Comparison of ENCODE assay signal across 1 cellular context in genomic region chr10:84256510-84257342, GRCh38.
TF ChIP-seq lines count a peak whose summit lies in the region.

No MANE protein-coding gene starts in this region.

TF ChIP-seq in K562, 482 proteins besides CTCF, POLR2A, EP300 and RAD21 (continued from another document and continues in another):
- TF ChIP-seq, protein P1, sequence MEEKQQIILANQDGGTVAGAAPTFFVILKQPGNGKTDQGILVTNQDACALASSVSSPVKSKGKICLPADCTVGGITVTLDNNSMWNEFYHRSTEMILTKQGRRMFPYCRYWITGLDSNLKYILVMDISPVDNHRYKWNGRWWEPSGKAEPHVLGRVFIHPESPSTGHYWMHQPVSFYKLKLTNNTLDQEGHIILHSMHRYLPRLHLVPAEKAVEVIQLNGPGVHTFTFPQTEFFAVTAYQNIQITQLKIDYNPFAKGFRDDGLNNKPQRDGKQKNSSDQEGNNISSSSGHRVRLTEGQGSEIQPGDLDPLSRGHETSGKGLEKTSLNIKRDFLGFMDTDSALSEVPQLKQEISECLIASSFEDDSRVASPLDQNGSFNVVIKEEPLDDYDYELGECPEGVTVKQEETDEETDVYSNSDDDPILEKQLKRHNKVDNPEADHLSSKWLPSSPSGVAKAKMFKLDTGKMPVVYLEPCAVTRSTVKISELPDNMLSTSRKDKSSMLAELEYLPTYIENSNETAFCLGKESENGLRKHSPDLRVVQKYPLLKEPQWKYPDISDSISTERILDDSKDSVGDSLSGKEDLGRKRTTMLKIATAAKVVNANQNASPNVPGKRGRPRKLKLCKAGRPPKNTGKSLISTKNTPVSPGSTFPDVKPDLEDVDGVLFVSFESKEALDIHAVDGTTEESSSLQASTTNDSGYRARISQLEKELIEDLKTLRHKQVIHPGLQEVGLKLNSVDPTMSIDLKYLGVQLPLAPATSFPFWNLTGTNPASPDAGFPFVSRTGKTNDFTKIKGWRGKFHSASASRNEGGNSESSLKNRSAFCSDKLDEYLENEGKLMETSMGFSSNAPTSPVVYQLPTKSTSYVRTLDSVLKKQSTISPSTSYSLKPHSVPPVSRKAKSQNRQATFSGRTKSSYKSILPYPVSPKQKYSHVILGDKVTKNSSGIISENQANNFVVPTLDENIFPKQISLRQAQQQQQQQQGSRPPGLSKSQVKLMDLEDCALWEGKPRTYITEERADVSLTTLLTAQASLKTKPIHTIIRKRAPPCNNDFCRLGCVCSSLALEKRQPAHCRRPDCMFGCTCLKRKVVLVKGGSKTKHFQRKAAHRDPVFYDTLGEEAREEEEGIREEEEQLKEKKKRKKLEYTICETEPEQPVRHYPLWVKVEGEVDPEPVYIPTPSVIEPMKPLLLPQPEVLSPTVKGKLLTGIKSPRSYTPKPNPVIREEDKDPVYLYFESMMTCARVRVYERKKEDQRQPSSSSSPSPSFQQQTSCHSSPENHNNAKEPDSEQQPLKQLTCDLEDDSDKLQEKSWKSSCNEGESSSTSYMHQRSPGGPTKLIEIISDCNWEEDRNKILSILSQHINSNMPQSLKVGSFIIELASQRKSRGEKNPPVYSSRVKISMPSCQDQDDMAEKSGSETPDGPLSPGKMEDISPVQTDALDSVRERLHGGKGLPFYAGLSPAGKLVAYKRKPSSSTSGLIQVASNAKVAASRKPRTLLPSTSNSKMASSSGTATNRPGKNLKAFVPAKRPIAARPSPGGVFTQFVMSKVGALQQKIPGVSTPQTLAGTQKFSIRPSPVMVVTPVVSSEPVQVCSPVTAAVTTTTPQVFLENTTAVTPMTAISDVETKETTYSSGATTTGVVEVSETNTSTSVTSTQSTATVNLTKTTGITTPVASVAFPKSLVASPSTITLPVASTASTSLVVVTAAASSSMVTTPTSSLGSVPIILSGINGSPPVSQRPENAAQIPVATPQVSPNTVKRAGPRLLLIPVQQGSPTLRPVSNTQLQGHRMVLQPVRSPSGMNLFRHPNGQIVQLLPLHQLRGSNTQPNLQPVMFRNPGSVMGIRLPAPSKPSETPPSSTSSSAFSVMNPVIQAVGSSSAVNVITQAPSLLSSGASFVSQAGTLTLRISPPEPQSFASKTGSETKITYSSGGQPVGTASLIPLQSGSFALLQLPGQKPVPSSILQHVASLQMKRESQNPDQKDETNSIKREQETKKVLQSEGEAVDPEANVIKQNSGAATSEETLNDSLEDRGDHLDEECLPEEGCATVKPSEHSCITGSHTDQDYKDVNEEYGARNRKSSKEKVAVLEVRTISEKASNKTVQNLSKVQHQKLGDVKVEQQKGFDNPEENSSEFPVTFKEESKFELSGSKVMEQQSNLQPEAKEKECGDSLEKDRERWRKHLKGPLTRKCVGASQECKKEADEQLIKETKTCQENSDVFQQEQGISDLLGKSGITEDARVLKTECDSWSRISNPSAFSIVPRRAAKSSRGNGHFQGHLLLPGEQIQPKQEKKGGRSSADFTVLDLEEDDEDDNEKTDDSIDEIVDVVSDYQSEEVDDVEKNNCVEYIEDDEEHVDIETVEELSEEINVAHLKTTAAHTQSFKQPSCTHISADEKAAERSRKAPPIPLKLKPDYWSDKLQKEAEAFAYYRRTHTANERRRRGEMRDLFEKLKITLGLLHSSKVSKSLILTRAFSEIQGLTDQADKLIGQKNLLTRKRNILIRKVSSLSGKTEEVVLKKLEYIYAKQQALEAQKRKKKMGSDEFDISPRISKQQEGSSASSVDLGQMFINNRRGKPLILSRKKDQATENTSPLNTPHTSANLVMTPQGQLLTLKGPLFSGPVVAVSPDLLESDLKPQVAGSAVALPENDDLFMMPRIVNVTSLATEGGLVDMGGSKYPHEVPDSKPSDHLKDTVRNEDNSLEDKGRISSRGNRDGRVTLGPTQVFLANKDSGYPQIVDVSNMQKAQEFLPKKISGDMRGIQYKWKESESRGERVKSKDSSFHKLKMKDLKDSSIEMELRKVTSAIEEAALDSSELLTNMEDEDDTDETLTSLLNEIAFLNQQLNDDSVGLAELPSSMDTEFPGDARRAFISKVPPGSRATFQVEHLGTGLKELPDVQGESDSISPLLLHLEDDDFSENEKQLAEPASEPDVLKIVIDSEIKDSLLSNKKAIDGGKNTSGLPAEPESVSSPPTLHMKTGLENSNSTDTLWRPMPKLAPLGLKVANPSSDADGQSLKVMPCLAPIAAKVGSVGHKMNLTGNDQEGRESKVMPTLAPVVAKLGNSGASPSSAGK (IDR thresholded peaks at IDR 0.05), result peak; percentile 99
- TF ChIP-seq TGIF2 (CRISPR knock-in tag; IDR thresholded peaks at IDR 0.05), result no peak
- TF ChIP-seq TEAD4 (IDR thresholded peaks at IDR 0.05; ENCODE audit: low read length), result no peak; the same call in 1 of the 2 replicates
- TF ChIP-seq TEAD4 (CRISPR knock-in tag; IDR thresholded peaks at IDR 0.05; ENCODE audit: borderline replicate concordance), result peak; percentile 79; the same call in 1 of the 2 replicates
- TF ChIP-seq DIDO1 (tag; IDR thresholded peaks at IDR 0.05; ENCODE audit: low read depth), result peak; percentile 68; the same call in 1 of the 2 replicates
- TF ChIP-seq, protein P2, sequence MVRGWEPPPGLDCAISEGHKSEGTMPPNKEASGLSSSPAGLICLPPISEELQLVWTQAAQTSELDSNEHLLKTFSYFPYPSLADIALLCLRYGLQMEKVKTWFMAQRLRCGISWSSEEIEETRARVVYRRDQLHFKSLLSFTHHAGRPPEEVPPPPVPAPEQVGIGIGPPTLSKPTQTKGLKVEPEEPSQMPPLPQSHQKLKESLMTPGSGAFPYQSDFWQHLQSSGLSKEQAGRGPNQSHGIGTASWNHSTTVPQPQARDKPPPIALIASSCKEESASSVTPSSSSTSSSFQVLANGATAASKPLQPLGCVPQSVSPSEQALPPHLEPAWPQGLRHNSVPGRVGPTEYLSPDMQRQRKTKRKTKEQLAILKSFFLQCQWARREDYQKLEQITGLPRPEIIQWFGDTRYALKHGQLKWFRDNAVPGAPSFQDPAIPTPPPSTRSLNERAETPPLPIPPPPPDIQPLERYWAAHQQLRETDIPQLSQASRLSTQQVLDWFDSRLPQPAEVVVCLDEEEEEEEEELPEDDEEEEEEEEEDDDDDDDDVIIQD (CRISPR knock-in tag; IDR thresholded peaks at IDR 0.05), result no peak
- TF ChIP-seq ZNF282 (CRISPR knock-in tag; IDR thresholded peaks at IDR 0.05), result peak; percentile 53; the same call in 1 of the 2 replicates
- TF ChIP-seq, protein P3, sequence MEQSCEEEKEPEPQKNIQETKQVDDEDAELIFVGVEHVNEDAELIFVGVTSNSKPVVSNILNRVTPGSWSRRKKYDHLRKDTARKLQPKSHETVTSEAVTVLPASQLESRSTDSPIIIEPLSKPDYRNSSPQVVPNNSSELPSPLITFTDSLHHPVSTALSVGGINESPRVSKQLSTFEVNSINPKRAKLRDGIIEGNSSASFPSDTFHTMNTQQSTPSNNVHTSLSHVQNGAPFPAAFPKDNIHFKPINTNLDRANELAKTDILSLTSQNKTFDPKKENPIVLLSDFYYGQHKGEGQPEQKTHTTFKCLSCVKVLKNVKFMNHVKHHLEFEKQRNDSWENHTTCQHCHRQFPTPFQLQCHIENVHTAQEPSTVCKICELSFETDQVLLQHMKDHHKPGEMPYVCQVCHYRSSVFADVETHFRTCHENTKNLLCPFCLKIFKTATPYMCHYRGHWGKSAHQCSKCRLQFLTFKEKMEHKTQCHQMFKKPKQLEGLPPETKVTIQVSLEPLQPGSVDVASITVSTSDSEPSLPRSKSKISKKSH (CRISPR knock-in tag; IDR thresholded peaks at IDR 0.05), result no peak
- TF ChIP-seq ZNF583 (CRISPR knock-in tag; IDR thresholded peaks at IDR 0.05), result no peak
- no peak for TF ChIP-seq MCM3 (IDR thresholded peaks at IDR 0.05)
- no peak for TF ChIP-seq ZNF354B (CRISPR knock-in tag; IDR thresholded peaks at IDR 0.05)
- no peak for TF ChIP-seq ZFX (CRISPR knock-in tag; IDR thresholded peaks at IDR 0.05)
- TF ChIP-seq FOXA1 (IDR thresholded peaks at IDR 0.05; ENCODE audit: borderline replicate concordance), result no peak
- no peak for TF ChIP-seq THAP12 (CRISPR knock-in tag; IDR thresholded peaks at IDR 0.05)
- TF ChIP-seq CREM (IDR thresholded peaks at IDR 0.05; ENCODE audit: low read depth), result 0 out of 2 replicates have a peak, but pooled peaks have one; percentile 62
- TF ChIP-seq TEAD1 (CRISPR knock-in tag; IDR thresholded peaks at IDR 0.05), result peak in 1 of 2 experiments; percentile 79; a peak in 1 of 4 replicates
- peak; percentile 30; the same call in 1 of the 2 replicates for TF ChIP-seq E2F4 (CRISPR knock-in tag; IDR thresholded peaks at IDR 0.05; ENCODE audit: low read depth)
- peak; percentile 85; the same call in 1 of the 2 replicates for TF ChIP-seq FOXK1 (CRISPR knock-in tag; IDR thresholded peaks at IDR 0.05; ENCODE audit: borderline replicate concordance)
- TF ChIP-seq, protein P4, sequence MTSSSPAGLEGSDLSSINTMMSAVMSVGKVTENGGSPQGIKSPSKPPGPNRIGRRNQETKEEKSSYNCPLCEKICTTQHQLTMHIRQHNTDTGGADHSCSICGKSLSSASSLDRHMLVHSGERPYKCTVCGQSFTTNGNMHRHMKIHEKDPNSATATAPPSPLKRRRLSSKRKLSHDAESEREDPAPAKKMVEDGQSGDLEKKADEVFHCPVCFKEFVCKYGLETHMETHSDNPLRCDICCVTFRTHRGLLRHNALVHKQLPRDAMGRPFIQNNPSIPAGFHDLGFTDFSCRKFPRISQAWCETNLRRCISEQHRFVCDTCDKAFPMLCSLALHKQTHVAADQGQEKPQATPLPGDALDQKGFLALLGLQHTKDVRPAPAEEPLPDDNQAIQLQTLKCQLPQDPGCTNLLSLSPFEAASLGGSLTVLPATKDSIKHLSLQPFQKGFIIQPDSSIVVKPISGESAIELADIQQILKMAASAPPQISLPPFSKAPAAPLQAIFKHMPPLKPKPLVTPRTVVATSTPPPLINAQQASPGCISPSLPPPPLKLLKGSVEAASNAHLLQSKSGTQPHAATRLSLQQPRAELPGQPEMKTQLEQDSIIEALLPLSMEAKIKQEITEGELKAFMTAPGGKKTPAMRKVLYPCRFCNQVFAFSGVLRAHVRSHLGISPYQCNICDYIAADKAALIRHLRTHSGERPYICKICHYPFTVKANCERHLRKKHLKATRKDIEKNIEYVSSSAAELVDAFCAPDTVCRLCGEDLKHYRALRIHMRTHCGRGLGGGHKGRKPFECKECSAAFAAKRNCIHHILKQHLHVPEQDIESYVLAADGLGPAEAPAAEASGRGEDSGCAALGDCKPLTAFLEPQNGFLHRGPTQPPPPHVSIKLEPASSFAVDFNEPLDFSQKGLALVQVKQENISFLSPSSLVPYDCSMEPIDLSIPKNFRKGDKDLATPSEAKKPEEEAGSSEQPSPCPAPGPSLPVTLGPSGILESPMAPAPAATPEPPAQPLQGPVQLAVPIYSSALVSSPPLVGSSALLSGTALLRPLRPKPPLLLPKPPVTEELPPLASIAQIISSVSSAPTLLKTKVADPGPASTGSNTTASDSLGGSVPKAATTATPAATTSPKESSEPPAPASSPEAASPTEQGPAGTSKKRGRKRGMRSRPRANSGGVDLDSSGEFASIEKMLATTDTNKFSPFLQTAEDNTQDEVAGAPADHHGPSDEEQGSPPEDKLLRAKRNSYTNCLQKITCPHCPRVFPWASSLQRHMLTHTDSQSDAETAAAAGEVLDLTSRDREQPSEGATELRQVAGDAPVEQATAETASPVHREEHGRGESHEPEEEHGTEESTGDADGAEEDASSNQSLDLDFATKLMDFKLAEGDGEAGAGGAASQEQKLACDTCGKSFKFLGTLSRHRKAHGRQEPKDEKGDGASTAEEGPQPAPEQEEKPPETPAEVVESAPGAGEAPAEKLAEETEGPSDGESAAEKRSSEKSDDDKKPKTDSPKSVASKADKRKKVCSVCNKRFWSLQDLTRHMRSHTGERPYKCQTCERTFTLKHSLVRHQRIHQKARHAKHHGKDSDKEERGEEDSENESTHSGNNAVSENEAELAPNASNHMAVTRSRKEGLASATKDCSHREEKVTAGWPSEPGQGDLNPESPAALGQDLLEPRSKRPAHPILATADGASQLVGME (CRISPR knock-in tag; IDR thresholded peaks at IDR 0.05), result no peak
- TF ChIP-seq, protein P5, sequence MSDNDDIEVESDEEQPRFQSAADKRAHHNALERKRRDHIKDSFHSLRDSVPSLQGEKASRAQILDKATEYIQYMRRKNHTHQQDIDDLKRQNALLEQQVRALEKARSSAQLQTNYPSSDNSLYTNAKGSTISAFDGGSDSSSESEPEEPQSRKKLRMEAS (CRISPR knock-in tag; IDR thresholded peaks at IDR 0.05), result peak; percentile 97
- TF ChIP-seq STAT5B (CRISPR knock-in tag; IDR thresholded peaks at IDR 0.05), result no peak
- TF ChIP-seq, protein P6, sequence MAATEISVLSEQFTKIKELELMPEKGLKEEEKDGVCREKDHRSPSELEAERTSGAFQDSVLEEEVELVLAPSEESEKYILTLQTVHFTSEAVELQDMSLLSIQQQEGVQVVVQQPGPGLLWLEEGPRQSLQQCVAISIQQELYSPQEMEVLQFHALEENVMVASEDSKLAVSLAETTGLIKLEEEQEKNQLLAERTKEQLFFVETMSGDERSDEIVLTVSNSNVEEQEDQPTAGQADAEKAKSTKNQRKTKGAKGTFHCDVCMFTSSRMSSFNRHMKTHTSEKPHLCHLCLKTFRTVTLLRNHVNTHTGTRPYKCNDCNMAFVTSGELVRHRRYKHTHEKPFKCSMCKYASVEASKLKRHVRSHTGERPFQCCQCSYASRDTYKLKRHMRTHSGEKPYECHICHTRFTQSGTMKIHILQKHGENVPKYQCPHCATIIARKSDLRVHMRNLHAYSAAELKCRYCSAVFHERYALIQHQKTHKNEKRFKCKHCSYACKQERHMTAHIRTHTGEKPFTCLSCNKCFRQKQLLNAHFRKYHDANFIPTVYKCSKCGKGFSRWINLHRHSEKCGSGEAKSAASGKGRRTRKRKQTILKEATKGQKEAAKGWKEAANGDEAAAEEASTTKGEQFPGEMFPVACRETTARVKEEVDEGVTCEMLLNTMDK (IDR thresholded peaks at IDR 0.05; ENCODE audit: borderline replicate concordance, insufficient read depth, low read depth, low read length, poor library complexity, severe bottlenecking), result peak; percentile 94
- TF ChIP-seq RUNX1 (IDR thresholded peaks at IDR 0.05; ENCODE audit: low read depth), result no peak
